In genomic region chr21:20728691-20729090, GRCh38 we compare ENCODE assay signal across 27 cellular contexts.
"Had no signal": no experiment of that assay in that cellular context is flagged by ENCODE, and none has a peak within 500 bp of the region (broad histone marks: within the 10 kb centered on the region; RNA-seq: fewer than 3 reads in every experiment).

No MANE protein-coding gene starts in this region.

- H3K79me2 ChIP-seq: hepatocyte had no signal

- H3K27me3 ChIP-seq: esophagus muscularis mucosa, foreskin keratinocyte, gastroesophageal sphincter, heart left ventricle, hepatocyte, neutrophil, pancreas, right lobe of liver, suprapubic skin, vagina had no signal

- H2AFZ ChIP-seq: hepatocyte had no signal

- FAIRE-seq: colon, kidney, pancreas, small intestine had no signal

- H3K9me3 ChIP-seq: esophagus muscularis mucosa, gastroesophageal sphincter, left ventricle myocardium inferior, lower lobe of right lung, neutrophil, pancreas, right lobe of liver, suprapubic skin, vagina had no signal

- H3K4me3 ChIP-seq: esophagus muscularis mucosa, gastroesophageal sphincter, heart left ventricle, hepatocyte, left ventricle myocardium inferior, lower lobe of right lung, pancreas, right lobe of liver, suprapubic skin, vagina had no signal

- ATAC-seq: foreskin keratinocyte; gastroesophageal sphincter; heart left ventricle; lower lobe of right lung; natural killer cell treated with Interleukin-12 subunit alpha and Interleukin-12 subunit beta and Interleukin-15 and Interleukin-18, amount 100 ng/mL, for 72 hours; pancreas; right lobe of liver; stimulated activated naive CD8-positive, alpha-beta T cell treated with anti-CD3 and anti-CD28 coated beads, Interleukin-15, amount 100 ng/mL, for 72 hours had no signal

- H3K4me1 ChIP-seq: esophagus muscularis mucosa, foreskin keratinocyte, gastroesophageal sphincter, heart left ventricle, left ventricle myocardium inferior, lower lobe of right lung, pancreas, right lobe of liver, suprapubic skin, vagina had no signal

- H3K36me3 ChIP-seq: esophagus muscularis mucosa, gastroesophageal sphincter, heart left ventricle, left ventricle myocardium inferior, lower lobe of right lung, neutrophil, pancreas, right lobe of liver, suprapubic skin, vagina had no signal

- H3K27ac ChIP-seq: epithelial cell of prostate, esophagus muscularis mucosa, foreskin keratinocyte, gastroesophageal sphincter, heart left ventricle, hepatocyte, left ventricle myocardium inferior, lower lobe of right lung, neutrophil, pancreas, right lobe of liver, suprapubic skin, vagina had no signal

- H3K4me2 ChIP-seq: hepatocyte had no signal

- DNase-seq: effector CD8-positive, alpha-beta T cell; endodermal cell; heart left ventricle; kidney; left ventricle myocardium inferior; lower lobe of right lung; naive B cell; pancreas; retina; right lobe of liver; small intestine; stimulated activated CD4-positive, alpha-beta T cell treated with anti-CD3 and anti-CD28 coated beads, Interleukin-12 subunit alpha, Interleukin-12 subunit beta, amount 100 ng/mL, for 4 hours; stimulated activated CD4-positive, alpha-beta T cell treated with anti-CD3 and anti-CD28 coated beads, Interleukin-1b, Interleukin-23, amount 100 ng/mL, for 48 hours; stimulated activated CD4-positive, alpha-beta T cell treated with anti-CD3 and anti-CD28 coated beads, Interleukin-4, amount 100 ng/mL, for 1 hour; stimulated activated CD8-positive, alpha-beta memory T cell treated with anti-CD3 and anti-CD28 coated beads, Interleukin-4, amount 100 ng/mL, for 48 hours; stimulated activated naive CD4-positive, alpha-beta T cell; stimulated activated naive CD8-positive, alpha-beta T cell treated with anti-CD3 and anti-CD28 coated beads, Interleukin-15, amount 100 ng/mL, for 72 hours had no signal
